ENCODE assay signal across 17 cellular contexts in genomic region chrX:76420237-76420636, GRCh38. TPM values are rescaled to one million over a fixed set of nuclear protein-coding genes. Genes with fewer than 3 reads are reported as not detected.
DNase-seq lines count a peak whose midpoint lies in the region; ATAC-seq and TF ChIP-seq lines count a peak whose summit lies in the region.
"Had no signal": no experiment of that assay in that cellular context is flagged by ENCODE, and none has a peak within 500 bp of the region (broad histone marks: within the 10 kb centered on the region; RNA-seq: fewer than 3 reads in every experiment).

No MANE protein-coding gene starts in this region.

- peaks cover 26% of the 10 kb centered on the region for H3K9me3 Mint-ChIP-seq in chondrocyte (ENCODE audit: low read depth)
- H3K9me3 Mint-ChIP-seq: activated naive CD8-positive, alpha-beta T cell treated with anti-CD3 and anti-CD28 coated beads, Interleukin-2, amount 50 U/mL, for 24 hours; immature natural killer cell had no signal

- no peaks in the 10 kb centered on the region for H3K27me3 Mint-ChIP-seq in chondrocyte (ENCODE audit: low read depth)
- H3K27me3 Mint-ChIP-seq: activated naive CD8-positive, alpha-beta T cell treated with anti-CD3 and anti-CD28 coated beads, Interleukin-2, amount 50 U/mL, for 24 hours had no signal

- no peaks in the 10 kb centered on the region for H3K36me3 ChIP-seq in H7 (replicated peaks; ENCODE audit: control insufficient read depth, insufficient read depth, low read length)

- no peak for ATAC-seq in HG03460 (IDR thresholded peaks at IDR 0.05; ENCODE audit: unreplicated experiment)
- ATAC-seq: activated naive CD8-positive, alpha-beta T cell treated with anti-CD3 and anti-CD28 coated beads, Interleukin-2, amount 50 U/mL, for 24 hours; sciatic nerve had no signal

- in situ Hi-C loops in GM13977 (cut with MboI; ENCODE audit: low pct_unique_long_range_greater_than_20kb, low sequenced_read_pairs, unreplicated experiment), result no loop called here

- no peaks in the 10 kb centered on the region for H3K36me3 Mint-ChIP-seq in chondrocyte (ENCODE audit: low read depth)
- H3K36me3 Mint-ChIP-seq: immature natural killer cell had no signal

- H3K4me1 Mint-ChIP-seq in chondrocyte (ENCODE audit: low read depth), result no peaks in the 10 kb centered on the region

- no peak overlapping the region for H3K4me3 ChIP-seq in AG09309 (ENCODE audit: control insufficient read depth, low read depth, low read length)
- no peak overlapping the region for H3K4me3 ChIP-seq in LNCaP clone FGC (ENCODE audit: low read depth, low read length)
- no peak overlapping the region for H3K4me3 ChIP-seq in H7 (ENCODE audit: insufficient read depth, low read depth, low read length)
- H3K4me3 ChIP-seq: SK-N-MC, testis had no signal

- H3K27me3 ChIP-seq in H7 (ENCODE audit: control insufficient read depth, insufficient read depth, low read length), result no peaks in the 10 kb centered on the region
- H3K27me3 ChIP-seq: testis had no signal

- TF ChIP-seq CTCF in AG09309 (IDR thresholded peaks at IDR 0.05; ENCODE audit: control insufficient read depth, insufficient read depth, low read depth, low read length, missing control alignments), result peak; percentile 36
- peak; percentile 31 for TF ChIP-seq CTCF in GM13977 (IDR thresholded peaks at IDR 0.05; ENCODE audit: extremely low read depth, insufficient read depth, missing control alignments)
- TF ChIP-seq CTCF in LNCaP clone FGC (IDR thresholded peaks at IDR 0.05; ENCODE audit: control insufficient read depth, extremely low read depth, insufficient read depth), result 0 out of 2 replicates have a peak, but pooled peaks have one; percentile 9
- TF ChIP-seq CTCF in chondrocyte (IDR thresholded peaks at IDR 0.05), result peak; percentile 35

- DNase-seq in AG09309 (ENCODE audit: low read depth) (no peak), GM13977 (ENCODE audit: low spot score) (no peak), LNCaP clone FGC (ENCODE audit: low read depth) (no peak), chondrocyte (ENCODE audit: low spot score) (no peak), kidney tubule cell (ENCODE audit: low spot score) (no peak), H7 (no peak)
- no peak for DNase-seq in stimulated activated CD4-positive, alpha-beta T cell treated with anti-CD3 and anti-CD28 coated beads, Interleukin-2, amount 100 ng/mL, for 48 hours
- DNase-seq: activated CD4-positive, alpha-beta T cell treated with anti-CD3 and anti-CD28 coated beads, Interleukin-2, amount 50 U/mL, for 48 hours; activated naive CD8-positive, alpha-beta T cell treated with anti-CD3 and anti-CD28 coated beads, Interleukin-2, amount 50 U/mL, for 24 hours; activated T-cell treated with anti-CD3 and anti-CD28 coated beads, Interleukin-2, amount 50 U/mL, for 48 hours; central memory CD4-positive, alpha-beta T cell; NK-92 treated with Interleukin-12 subunit alpha and Interleukin-12 subunit beta, amount 100 ng/mL, for 24 hours; testis had no signal

- no peak overlapping the region for H3K27ac Mint-ChIP-seq in chondrocyte (ENCODE audit: unreplicated experiment)
- H3K27ac Mint-ChIP-seq: activated naive CD8-positive, alpha-beta T cell treated with anti-CD3 and anti-CD28 coated beads, Interleukin-2, amount 50 U/mL, for 24 hours; immature natural killer cell had no signal

- no peak overlapping the region for H3K4me3 Mint-ChIP-seq in chondrocyte (ENCODE audit: unreplicated experiment)
- H3K4me3 Mint-ChIP-seq: activated naive CD8-positive, alpha-beta T cell treated with anti-CD3 and anti-CD28 coated beads, Interleukin-2, amount 50 U/mL, for 24 hours had no signal

RNA-seq across cellular contexts. Expression of gene MAGEE1, which starts 7.3 kb away (rescaled TPM):
- 4.3 to 5.3 TPM (median 4.4 TPM) in 3 replicates for total RNA-seq in chondrocyte
- total RNA-seq in H7 (2014; rRNA removed; shearing (Covaris generic)), result 2.2 and 2.5 TPM in 2 replicates
